ENCODE assay signal across 8 cellular contexts in genomic region chr22:38756631-38757463, GRCh38. TPM values are rescaled to one million over a fixed set of nuclear protein-coding genes. Genes with fewer than 3 reads are reported as not detected.
DNase-seq lines count a peak whose midpoint lies in the region; ATAC-seq and TF ChIP-seq lines count a peak whose summit lies in the region.

No MANE protein-coding gene starts in this region.

- H3K4me3 ChIP-seq in NB4 (ENCODE audit: low read depth, low read length), result peak overlapping the region; percentile 69

- H3K27me3 Mint-ChIP-seq in brain, result peaks cover 4% of the 10 kb centered on the region
- H3K27me3 Mint-ChIP-seq in naive thymus-derived CD8-positive, alpha-beta T cell, result no peaks in the 10 kb centered on the region

- TF ChIP-seq POLR2A in NB4 (IDR thresholded peaks at IDR 0.05; ENCODE audit: extremely low read depth, insufficient read length), result no peak

- peak overlapping the region; percentile 87 to 90 (median 88) for H3K4me3 Mint-ChIP-seq in brain
- H3K4me3 Mint-ChIP-seq in naive thymus-derived CD8-positive, alpha-beta T cell, result peak overlapping the region; percentile 92 to 97 (median 96)

- peaks cover 17% of the 10 kb centered on the region for H3K36me3 Mint-ChIP-seq in brain
- peaks cover 15 to 28% (median 21%) of the 10 kb centered on the region in 3 donors for H3K36me3 Mint-ChIP-seq in naive thymus-derived CD8-positive, alpha-beta T cell

- DNase-seq in GF-D8 (lab: John Stamatoyannopoulos, UW), result peak; percentile 43
- DNase-seq in NB4 (ENCODE audit: low read depth), result peak; percentile 54
- peak in 2 of 10 donors; percentile 36 to 43 for DNase-seq in naive thymus-derived CD8-positive, alpha-beta T cell
- DNase-seq in NCI-H2107 (lab: John Stamatoyannopoulos, UW), result no peak
- DNase-seq in SHP77 (lab: John Stamatoyannopoulos, UW), result no peak
- no peak for DNase-seq in HuH-7.5 (ENCODE audit: low spot score)

- H3K9me3 Mint-ChIP-seq in brain, result no peaks in the 10 kb centered on the region
- H3K9me3 Mint-ChIP-seq in naive thymus-derived CD8-positive, alpha-beta T cell, result no peaks in the 10 kb centered on the region

- TF ChIP-seq CTCF in NB4 (IDR thresholded peaks at IDR 0.05; ENCODE audit: low read depth, low read length) (no peak), brain (conservative IDR thresholded peaks at IDR 0.05) (no peak)

- peak overlapping the region; percentile 84 to 96 (median 93) for H3K27ac Mint-ChIP-seq in brain
- H3K27ac Mint-ChIP-seq in naive thymus-derived CD8-positive, alpha-beta T cell, result peak overlapping the region; percentile 90 to 99 (median 96)

- no peak for ATAC-seq in naive thymus-derived CD8-positive, alpha-beta T cell
- ATAC-seq in GM21529 (IDR thresholded peaks at IDR 0.05; ENCODE audit: unreplicated experiment), result no peak

- H3K4me1 Mint-ChIP-seq in brain, result peaks cover 65% of the 10 kb centered on the region
- H3K4me1 Mint-ChIP-seq in naive thymus-derived CD8-positive, alpha-beta T cell, result peaks cover 37 to 68% (median 57%) of the 10 kb centered on the region in 4 donors

- POLR2A ChIA-PET in naive thymus-derived CD8-positive, alpha-beta T cell (lab: Charles Lee), result interaction anchor here (0.6 to 37.2 kb wide), 8 partner anchors 2 to 390 kb away, joined by 3 to 1495 read pairs (median 14); partner anchors contain the start of genes GTPBP1, NPTXR, SUN2 and TOMM22

RNA-seq across cellular contexts. Expression of gene SUN2, which starts 1.0 kb away (rescaled TPM):
- polyA plus RNA-seq in brain (ENCODE audit: insufficient read depth, low read depth, low replicate concordance), result 251 TPM
- 1,000 to 10,000 TPM; 1,061 to 1,073 TPM for total RNA-seq in naive thymus-derived CD8-positive, alpha-beta T cell
- polyA plus RNA-seq in naive thymus-derived CD8-positive, alpha-beta T cell, result 100 to 1,000 TPM; 491 to 802 (median 518) TPM

RNA-seq across cellular contexts. Expression of gene DNAL4, which starts 37.1 kb away (rescaled TPM):
- 61.4 TPM for polyA plus RNA-seq in brain (ENCODE audit: insufficient read depth, low read depth, low replicate concordance)
- 10 to 100 TPM in 1 of 2 experiments, 1 to 10 TPM in 1; 9.3 to 11.5 TPM for total RNA-seq in naive thymus-derived CD8-positive, alpha-beta T cell
- polyA plus RNA-seq in naive thymus-derived CD8-positive, alpha-beta T cell, result 10 to 100 TPM; 11.2 to 14.7 (median 13.1) TPM

RNA-seq across cellular contexts. Expression of gene GTPBP1, which starts 51.1 kb away (rescaled TPM):
- 80.4 TPM for polyA plus RNA-seq in brain (ENCODE audit: insufficient read depth, low read depth, low replicate concordance)
- total RNA-seq in naive thymus-derived CD8-positive, alpha-beta T cell, result 10 to 100 TPM; 64.6 to 73.3 TPM
- polyA plus RNA-seq in naive thymus-derived CD8-positive, alpha-beta T cell, result 10 to 100 TPM; 17.2 to 29.3 (median 22.6) TPM

RNA-seq across cellular contexts. Expression of gene JOSD1, which starts 56.1 kb away (rescaled TPM):
- 45.7 TPM for polyA plus RNA-seq in brain (ENCODE audit: insufficient read depth, low read depth, low replicate concordance)
- total RNA-seq in naive thymus-derived CD8-positive, alpha-beta T cell, result 10 to 100 TPM; 50.5 to 52.6 TPM
- polyA plus RNA-seq in naive thymus-derived CD8-positive, alpha-beta T cell, result 1 to 10 TPM; 6.7 to 8.2 (median 7.8) TPM

Comparison
In these comparisons a context has a peak if more than half of its experiments do, and no peak if none do; other contexts are left out.
1. DNase-seq: peak in GF-D8 (single experiment) and NB4 (single experiment); none in NCI-H2107 (single experiment), SHP77 (0 of 2) and HuH-7.5 (single experiment).